Comparison of ENCODE assay signal across 8 cellular contexts in the genomic region with DNA sequence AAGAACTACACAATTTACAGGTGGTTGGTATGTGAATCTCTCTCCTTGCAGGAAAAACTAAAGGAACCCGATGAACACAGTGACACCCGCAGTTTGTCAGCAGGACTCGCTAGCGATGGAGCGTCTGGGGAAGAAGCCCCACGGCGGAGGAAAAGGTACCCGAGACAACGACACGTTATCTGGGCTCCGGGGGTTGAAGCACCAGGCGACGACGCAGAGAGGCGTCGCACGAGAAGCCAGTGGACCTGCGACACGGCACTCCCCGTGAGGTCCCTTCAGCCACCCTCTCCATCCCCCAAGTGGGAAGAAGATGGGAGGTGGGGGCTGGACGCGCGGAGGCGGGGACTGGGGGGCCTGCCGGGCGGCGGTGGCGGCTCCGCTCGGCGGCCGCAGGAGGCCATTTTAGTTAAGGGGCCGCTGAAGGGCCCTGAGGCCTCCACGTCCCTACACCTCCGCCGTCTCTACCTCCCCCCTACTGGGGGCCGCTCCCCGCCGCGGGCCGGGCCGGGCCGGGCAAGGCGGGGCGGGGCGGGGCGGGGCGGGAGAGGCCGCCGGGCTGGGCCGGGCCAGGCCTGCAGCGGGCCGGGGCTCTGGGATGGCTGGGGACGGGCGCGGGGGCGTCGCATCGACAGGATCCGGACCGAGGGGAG. TPM values are rescaled to one million over a fixed set of nuclear protein-coding genes. Genes with fewer than 3 reads are reported as not detected.
DNase-seq lines count a peak whose midpoint lies in the region; ATAC-seq and TF ChIP-seq lines count a peak whose summit lies in the region.

No MANE protein-coding gene starts in this region.

- DNase-seq in GM10266 (ENCODE audit: extremely low spot score): peak; percentile 76
- peak; percentile 74 for DNase-seq in GM23338 (ENCODE audit: low spot score)
- DNase-seq in LHCN-M2 (ENCODE audit: low read depth): peak; percentile 43
- DNase-seq in activated CD4-positive, alpha-beta T cell treated with anti-CD3 and anti-CD28 coated beads for 1 hour: peak; percentile 26
- DNase-seq in stimulated activated CD4-positive, alpha-beta T cell treated with anti-CD3 and anti-CD28 coated beads, Interleukin-4, amount 100 ng/mL, for 48 hours (ENCODE audit: low read depth in 2 of 2): peak; percentile 15 to 24
- DNase-seq in NCI-H1694 treated with DMSO at 0.1 percent for 48 hours (lab: John Stamatoyannopoulos, UW): no peak

- no peaks in the 10 kb centered on the region for H3K9me3 ChIP-seq in liver (ENCODE audit: control insufficient read depth in 4 of 4, low read length in 3 of 4)

- peaks cover 41% of the 10 kb centered on the region for H4K20me1 ChIP-seq in GM23338 (replicated peaks; ENCODE audit: insufficient read depth)

- intact Hi-C loops in dendritic cell treated with granulocyte-macrophage colony-stimulating factor and Interleukin-4, amounts not matched to agents 40 ng/mL and 50 ng/mL, for 4 days (cut with micrococcal nuclease): loop anchor here (2.0 to 10.0 kb wide), 2 partner anchors 143 to 269 kb away; a partner anchor contains a TSS

- H3K27me3 Mint-ChIP-seq in GM23338 (ENCODE audit: insufficient read depth, low read depth, poor library complexity): peaks cover 18% of the 10 kb centered on the region
- H3K27me3 Mint-ChIP-seq in dendritic cell treated with granulocyte-macrophage colony-stimulating factor and Interleukin-4, amounts not matched to agents 40 ng/mL and 50 ng/mL, for 4 days: no peaks in the 10 kb centered on the region

- no peak for TF ChIP-seq CTCF in GM10266 (IDR thresholded peaks at IDR 0.05; ENCODE audit: control insufficient read depth, insufficient read depth, low read depth, missing control alignments)
- TF ChIP-seq CTCF in GM23338 (conservative IDR thresholded peaks at IDR 0.05; ENCODE audit: low read depth in 2 of 2): no peak
- no peak for TF ChIP-seq CTCF in liver (IDR thresholded peaks at IDR 0.05; ENCODE audit: low read depth, low read length, missing input control)

- under 1% methylated on average over 61 of the region's 61 CpGs for WGBS in liver

- no peaks in the 10 kb centered on the region for H3K9me3 Mint-ChIP-seq in GM23338
- no peaks in the 10 kb centered on the region for H3K9me3 Mint-ChIP-seq in dendritic cell treated with granulocyte-macrophage colony-stimulating factor and Interleukin-4, amounts not matched to agents 40 ng/mL and 50 ng/mL, for 4 days

- no peak overlapping the region for H2AFZ ChIP-seq in GM23338

- peak overlapping the region; percentile 97 for H3K4me3 Mint-ChIP-seq in GM23338
- H3K4me3 Mint-ChIP-seq in dendritic cell treated with granulocyte-macrophage colony-stimulating factor and Interleukin-4, amounts not matched to agents 40 ng/mL and 50 ng/mL, for 4 days: peak overlapping the region; percentile 87

- H3K9ac ChIP-seq in liver (ENCODE audit: low read depth in 1 of 2, low read length in 2 of 2): peak overlapping the region; percentile 35 to 79

- H3K36me3 ChIP-seq in GM23338 (ENCODE audit: insufficient read depth) (no peaks in the 10 kb centered on the region), liver (ENCODE audit: control insufficient read depth in 4 of 4, insufficient read depth in 3 of 4, low read depth in 1 of 4, low read length in 3 of 4) (no peaks in the 10 kb centered on the region)

- H3K79me2 ChIP-seq in GM23338 (replicated peaks; ENCODE audit: insufficient read depth): peaks cover 49% of the 10 kb centered on the region

- H3K4me1 Mint-ChIP-seq in GM23338: peaks cover 39% of the 10 kb centered on the region
- peaks cover 36% of the 10 kb centered on the region for H3K4me1 Mint-ChIP-seq in dendritic cell treated with granulocyte-macrophage colony-stimulating factor and Interleukin-4, amounts not matched to agents 40 ng/mL and 50 ng/mL, for 4 days (ENCODE audit: low read depth)

- H3F3A ChIP-seq in GM23338 (replicated peaks; ENCODE audit: low read depth): no peaks in the 10 kb centered on the region

- peak; percentile 69 for ATAC-seq in GM23338

- H3K27me3 ChIP-seq in GM23338 (ENCODE audit: insufficient read depth) (peaks cover 24% of the 10 kb centered on the region), liver (ENCODE audit: control insufficient read depth in 4 of 4, insufficient read depth in 4 of 4, low read length in 3 of 4) (no peaks in the 10 kb centered on the region)

- H3K4me2 ChIP-seq in GM23338: peak overlapping the region; percentile 100

- no peak for TF ChIP-seq RAD21 in liver (IDR thresholded peaks at IDR 0.05)

- peak overlapping the region; percentile 93 for H3K27ac Mint-ChIP-seq in GM23338
- peak overlapping the region; percentile 83 for H3K27ac Mint-ChIP-seq in dendritic cell treated with granulocyte-macrophage colony-stimulating factor and Interleukin-4, amounts not matched to agents 40 ng/mL and 50 ng/mL, for 4 days

- no peak overlapping the region for H3K27ac ChIP-seq in GM23338 (ENCODE audit: low read depth)
- H3K27ac ChIP-seq in liver (ENCODE audit: low read depth in 1 of 2, low read length in 2 of 2): peak overlapping the region; percentile 87 to 94

- 0 out of 2 replicates have a peak, but pooled peaks cover 5% of the 10 kb centered on the region for H3K9me2 ChIP-seq in GM23338 (ENCODE audit: insufficient read depth)

- H3K4me3 ChIP-seq in GM23338: peak overlapping the region; percentile 99
- H3K4me3 ChIP-seq in liver (ENCODE audit: low read depth in 1 of 3, low read length in 3 of 3): peak overlapping the region; percentile 69 to 99 (median 90)

- H3K36me3 Mint-ChIP-seq in GM23338 (ENCODE audit: low read depth): peaks cover 13% of the 10 kb centered on the region
- no peaks in the 10 kb centered on the region for H3K36me3 Mint-ChIP-seq in dendritic cell treated with granulocyte-macrophage colony-stimulating factor and Interleukin-4, amounts not matched to agents 40 ng/mL and 50 ng/mL, for 4 days (ENCODE audit: low read depth)

- H3K4me1 ChIP-seq in GM23338 (ENCODE audit: insufficient read depth) (peaks cover 39% of the 10 kb centered on the region), liver (ENCODE audit: control insufficient read depth in 4 of 4, insufficient read depth in 4 of 4, low read length in 3 of 4) (peaks cover 5 to 20% (median 15%) of the 10 kb centered on the region in 4 donors)

TF ChIP-seq in GM23338, 12 proteins besides CTCF, POLR2A, EP300 and RAD21:
- TF ChIP-seq EZH2 (IDR thresholded peaks at IDR 0.05; ENCODE audit: low read depth, unreplicated experiment) (no peak), CREB1 (CRISPR knock-in tag; IDR thresholded peaks at IDR 0.05; ENCODE audit: low read depth) (0 out of 2 replicates have a peak, but pooled peaks have one; percentile 10)
- TF ChIP-seq, protein P1, sequence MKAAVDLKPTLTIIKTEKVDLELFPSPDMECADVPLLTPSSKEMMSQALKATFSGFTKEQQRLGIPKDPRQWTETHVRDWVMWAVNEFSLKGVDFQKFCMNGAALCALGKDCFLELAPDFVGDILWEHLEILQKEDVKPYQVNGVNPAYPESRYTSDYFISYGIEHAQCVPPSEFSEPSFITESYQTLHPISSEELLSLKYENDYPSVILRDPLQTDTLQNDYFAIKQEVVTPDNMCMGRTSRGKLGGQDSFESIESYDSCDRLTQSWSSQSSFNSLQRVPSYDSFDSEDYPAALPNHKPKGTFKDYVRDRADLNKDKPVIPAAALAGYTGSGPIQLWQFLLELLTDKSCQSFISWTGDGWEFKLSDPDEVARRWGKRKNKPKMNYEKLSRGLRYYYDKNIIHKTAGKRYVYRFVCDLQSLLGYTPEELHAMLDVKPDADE (IDR thresholded peaks at IDR 0.05): no peak

TF ChIP-seq in liver, 16 proteins besides CTCF, POLR2A, EP300 and RAD21 (continues in another document):
- no peak for TF ChIP-seq RXRA (IDR thresholded peaks at IDR 0.05)
- no peak for TF ChIP-seq HNF4G (IDR thresholded peaks at IDR 0.05)
- TF ChIP-seq, protein P2, sequence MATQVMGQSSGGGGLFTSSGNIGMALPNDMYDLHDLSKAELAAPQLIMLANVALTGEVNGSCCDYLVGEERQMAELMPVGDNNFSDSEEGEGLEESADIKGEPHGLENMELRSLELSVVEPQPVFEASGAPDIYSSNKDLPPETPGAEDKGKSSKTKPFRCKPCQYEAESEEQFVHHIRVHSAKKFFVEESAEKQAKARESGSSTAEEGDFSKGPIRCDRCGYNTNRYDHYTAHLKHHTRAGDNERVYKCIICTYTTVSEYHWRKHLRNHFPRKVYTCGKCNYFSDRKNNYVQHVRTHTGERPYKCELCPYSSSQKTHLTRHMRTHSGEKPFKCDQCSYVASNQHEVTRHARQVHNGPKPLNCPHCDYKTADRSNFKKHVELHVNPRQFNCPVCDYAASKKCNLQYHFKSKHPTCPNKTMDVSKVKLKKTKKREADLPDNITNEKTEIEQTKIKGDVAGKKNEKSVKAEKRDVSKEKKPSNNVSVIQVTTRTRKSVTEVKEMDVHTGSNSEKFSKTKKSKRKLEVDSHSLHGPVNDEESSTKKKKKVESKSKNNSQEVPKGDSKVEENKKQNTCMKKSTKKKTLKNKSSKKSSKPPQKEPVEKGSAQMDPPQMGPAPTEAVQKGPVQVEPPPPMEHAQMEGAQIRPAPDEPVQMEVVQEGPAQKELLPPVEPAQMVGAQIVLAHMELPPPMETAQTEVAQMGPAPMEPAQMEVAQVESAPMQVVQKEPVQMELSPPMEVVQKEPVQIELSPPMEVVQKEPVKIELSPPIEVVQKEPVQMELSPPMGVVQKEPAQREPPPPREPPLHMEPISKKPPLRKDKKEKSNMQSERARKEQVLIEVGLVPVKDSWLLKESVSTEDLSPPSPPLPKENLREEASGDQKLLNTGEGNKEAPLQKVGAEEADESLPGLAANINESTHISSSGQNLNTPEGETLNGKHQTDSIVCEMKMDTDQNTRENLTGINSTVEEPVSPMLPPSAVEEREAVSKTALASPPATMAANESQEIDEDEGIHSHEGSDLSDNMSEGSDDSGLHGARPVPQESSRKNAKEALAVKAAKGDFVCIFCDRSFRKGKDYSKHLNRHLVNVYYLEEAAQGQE (IDR thresholded peaks at IDR 0.05): no peak
- no peak for TF ChIP-seq NR2F2 (IDR thresholded peaks at IDR 0.05)

RNA-seq across cellular contexts. Expression of a gene that starts 0.9 kb away (rescaled TPM):
- total RNA-seq in GM23338 (2014; rRNA removed; shearing (Covaris generic)): 103 and 107 TPM in 2 replicates
- polyA plus RNA-seq in GM23338 (2016; fragmentation: Nextera tagmentation; extraction: Ambion mirVana): 79.2 and 92.4 TPM in 2 replicates
- 87.7 and 92.0 TPM in 2 replicates for total RNA-seq in LHCN-M2 (2014; rRNA removed)
- polyA plus RNA-seq in LHCN-M2 (2012): 30.9 TPM
- total RNA-seq in liver: 10 to 100 TPM; 35.8 to 44.5 TPM
- polyA plus RNA-seq in liver: 10 to 100 TPM; 17.5 to 25.8 TPM
